Comparison of ENCODE assay signal across 10 cellular contexts in genomic region chr6:130202782-130203181, GRCh38. TPM values are rescaled to one million over a fixed set of nuclear protein-coding genes. Genes with fewer than 3 reads are reported as not detected.
DNase-seq lines count a peak whose midpoint lies in the region; ATAC-seq and TF ChIP-seq lines count a peak whose summit lies in the region.
"Had no signal": no experiment of that assay in that cellular context is flagged by ENCODE, and none has a peak within 500 bp of the region (broad histone marks: within the 10 kb centered on the region; RNA-seq: fewer than 3 reads in every experiment).

No MANE protein-coding gene starts in this region.

- H3K36me3 Mint-ChIP-seq in memory B cell, result no peaks in the 10 kb centered on the region

- H3K4me1 ChIP-seq in HUES48 (ENCODE audit: control insufficient read depth, insufficient read depth, low read length), result peaks cover 24% of the 10 kb centered on the region
- H3K4me1 ChIP-seq: gastrocnemius medialis had no signal

- no peak overlapping the region for H3K9ac ChIP-seq in HUES48 (ENCODE audit: low read depth, low read length)

- no peaks in the 10 kb centered on the region for H3K9me3 ChIP-seq in HUES48 (ENCODE audit: control insufficient read depth, insufficient read depth, low read length)
- H3K9me3 ChIP-seq: gastrocnemius medialis had no signal

- H3K36me3 ChIP-seq in HUES48 (ENCODE audit: control insufficient read depth, insufficient read depth, low read length), result no peaks in the 10 kb centered on the region
- H3K36me3 ChIP-seq: gastrocnemius medialis had no signal

- DNase-seq in memory B cell (ENCODE audit: low spot score in 2 of 2) (no peak), GM13976 (ENCODE audit: low spot score) (no peak), dedifferentiated amniotic fluid mesenchymal stem cell (ENCODE audit: extremely low spot score) (no peak), SIG-M5 (lab: John Stamatoyannopoulos, UW) (no peak), left lobe of liver (ENCODE audit: low spot score) (no peak)
- DNase-seq: gastrocnemius medialis had no signal

- no peaks in the 10 kb centered on the region for H3K27me3 Mint-ChIP-seq in memory B cell

- TF ChIP-seq CTCF in GM13976 (IDR thresholded peaks at IDR 0.05; ENCODE audit: borderline replicate concordance, control extremely low read depth, extremely low read depth, insufficient read depth, missing control alignments), result no peak

- in situ Hi-C loops in GM13976 (cut with MboI; ENCODE audit: low sequenced_read_pairs, unreplicated experiment), result no loop called here

- peak overlapping the region; percentile 46 for H3K27ac ChIP-seq in HUES48 (ENCODE audit: low read depth, low read length)
- H3K27ac ChIP-seq: gastrocnemius medialis had no signal

- H3K4me3 ChIP-seq in HUES48 (ENCODE audit: low read depth, low read length), result no peak overlapping the region
- H3K4me3 ChIP-seq: gastrocnemius medialis had no signal

- peak overlapping the region; percentile 4 for H3K4me3 Mint-ChIP-seq in memory B cell

- peaks cover 3% of the 10 kb centered on the region for H3K9me3 Mint-ChIP-seq in memory B cell

- ATAC-seq in GM18520 (IDR thresholded peaks at IDR 0.05; ENCODE audit: unreplicated experiment) (peak; percentile 80), GM21528 (IDR thresholded peaks at IDR 0.05; ENCODE audit: low FRiP score, unreplicated experiment) (peak; percentile 67), memory B cell (ENCODE audit: low read depth) (peak; percentile 84), left lobe of liver (no peak)
- ATAC-seq: gastrocnemius medialis had no signal

- H3K4me1 Mint-ChIP-seq in memory B cell, result peaks cover 7% of the 10 kb centered on the region

- H3K27me3 ChIP-seq in HUES48 (ENCODE audit: control insufficient read depth, insufficient read depth, low read length), result no peaks in the 10 kb centered on the region
- H3K27me3 ChIP-seq: gastrocnemius medialis had no signal

- peak overlapping the region; percentile 72 for H3K27ac Mint-ChIP-seq in memory B cell

RNA-seq across cellular contexts. Expression of gene SAMD3, which starts 20.0 kb away (rescaled TPM):
- 0.30 TPM for total RNA-seq in left lobe of liver
- total RNA-seq: gastrocnemius medialis, myocyte had no signal
